In genomic region chr10:11678074-11678793, GRCh38 we compare ENCODE assay signal across 8 cellular contexts.
DNase-seq lines count a peak whose midpoint lies in the region; ATAC-seq and TF ChIP-seq lines count a peak whose summit lies in the region.

No MANE protein-coding gene starts in this region.

- no peaks in the 10 kb centered on the region for H3K36me3 Mint-ChIP-seq in activated T-cell treated with anti-CD3 and anti-CD28 coated beads, Interleukin-2, amount 50 U/mL, for 72 hours (ENCODE audit: insufficient read depth in 2 of 2)
- H3K36me3 Mint-ChIP-seq in activated T-cell treated with anti-CD3 and anti-CD28 coated beads, Interleukin-2, amount 50 U/mL, for 24 hours (ENCODE audit: low read depth): no peaks in the 10 kb centered on the region
- peaks cover 0 to 5% of the 10 kb centered on the region in 2 donors for H3K36me3 Mint-ChIP-seq in stimulated activated naive B cell treated with anti-CD40 and anti-IgM and Interleukin-4, amounts not matched to agents 10 μg/mL and 1 μg/mL and 100 μg/mL, for 72 hours
- H3K36me3 Mint-ChIP-seq in activated T-helper 1 cell treated with anti-CD3 and anti-CD28 coated beads, Interleukin-12 subunit alpha, Interleukin-12 subunit beta, Interleukin-2, Interleukin-4 antibody, amounts not matched to agents 30 ng/mL and 10 ng/mL and 1 ng/mL, durations not matched to agents 14 hours and 24 hours and 36 hours (ENCODE audit: low read depth): no peaks in the 10 kb centered on the region

- peak; percentile 25 to 29 for DNase-seq in activated T-cell treated with anti-CD3 and anti-CD28 coated beads, Interleukin-2, amount 50 U/mL, for 72 hours
- no peak for DNase-seq in activated T-cell treated with anti-CD3 and anti-CD28 coated beads, Interleukin-2, amount 50 U/mL, for 24 hours
- DNase-seq in Peyer's patch (peak in 2 of 3 donors; percentile 81 to 88), NCI-H1436 treated with DMSO at 0.1 percent for 48 hours (lab: John Stamatoyannopoulos, UW) (no peak), HCEC 1CT (no peak)
- peak; percentile 77 for DNase-seq in stimulated activated naive B cell treated with anti-CD40 and anti-IgM and Interleukin-4, amounts not matched to agents 10 μg/mL and 1 μg/mL and 100 μg/mL, for 72 hours
- DNase-seq in activated T-helper 1 cell treated with anti-CD3 and anti-CD28 coated beads, Interleukin-12 subunit alpha, Interleukin-12 subunit beta, Interleukin-2, Interleukin-4 antibody, amounts not matched to agents 30 ng/mL and 10 ng/mL and 1 ng/mL, durations not matched to agents 14 hours and 24 hours and 36 hours (ENCODE audit: low spot score): no peak

- H3K4me1 Mint-ChIP-seq in activated T-cell treated with anti-CD3 and anti-CD28 coated beads, Interleukin-2, amount 50 U/mL, for 72 hours (ENCODE audit: low read depth): peaks cover 24% of the 10 kb centered on the region
- H3K4me1 Mint-ChIP-seq in activated T-cell treated with anti-CD3 and anti-CD28 coated beads, Interleukin-2, amount 50 U/mL, for 24 hours (ENCODE audit: low read depth): peaks cover 18% of the 10 kb centered on the region
- H3K4me1 Mint-ChIP-seq in stimulated activated naive B cell treated with anti-CD40 and anti-IgM and Interleukin-4, amounts not matched to agents 10 μg/mL and 1 μg/mL and 100 μg/mL, for 72 hours: peaks cover 56 to 94% of the 10 kb centered on the region in 2 donors
- H3K4me1 Mint-ChIP-seq in activated T-helper 1 cell treated with anti-CD3 and anti-CD28 coated beads, Interleukin-12 subunit alpha, Interleukin-12 subunit beta, Interleukin-2, Interleukin-4 antibody, amounts not matched to agents 30 ng/mL and 10 ng/mL and 1 ng/mL, durations not matched to agents 14 hours and 24 hours and 36 hours (ENCODE audit: low read depth): peaks cover 8% of the 10 kb centered on the region

- intact Hi-C loops in activated T-helper 1 cell treated with anti-CD3 and anti-CD28 coated beads, Interleukin-12 subunit alpha, Interleukin-12 subunit beta, Interleukin-2, Interleukin-4 antibody, amounts not matched to agents 30 ng/mL and 10 ng/mL and 1 ng/mL, durations not matched to agents 14 hours and 24 hours and 36 hours (cut with micrococcal nuclease): no loop called here

- no peak overlapping the region for H3K27ac Mint-ChIP-seq in activated T-cell treated with anti-CD3 and anti-CD28 coated beads, Interleukin-2, amount 50 U/mL, for 72 hours
- no peak overlapping the region for H3K27ac Mint-ChIP-seq in activated T-cell treated with anti-CD3 and anti-CD28 coated beads, Interleukin-2, amount 50 U/mL, for 24 hours
- H3K27ac Mint-ChIP-seq in stimulated activated naive B cell treated with anti-CD40 and anti-IgM and Interleukin-4, amounts not matched to agents 10 μg/mL and 1 μg/mL and 100 μg/mL, for 72 hours: peak overlapping the region; percentile 33
- H3K27ac Mint-ChIP-seq in activated T-helper 1 cell treated with anti-CD3 and anti-CD28 coated beads, Interleukin-12 subunit alpha, Interleukin-12 subunit beta, Interleukin-2, Interleukin-4 antibody, amounts not matched to agents 30 ng/mL and 10 ng/mL and 1 ng/mL, durations not matched to agents 14 hours and 24 hours and 36 hours: no peak overlapping the region

- no peak overlapping the region for H3K4me3 Mint-ChIP-seq in activated T-cell treated with anti-CD3 and anti-CD28 coated beads, Interleukin-2, amount 50 U/mL, for 72 hours
- H3K4me3 Mint-ChIP-seq in activated T-cell treated with anti-CD3 and anti-CD28 coated beads, Interleukin-2, amount 50 U/mL, for 24 hours: no peak overlapping the region
- H3K4me3 Mint-ChIP-seq in stimulated activated naive B cell treated with anti-CD40 and anti-IgM and Interleukin-4, amounts not matched to agents 10 μg/mL and 1 μg/mL and 100 μg/mL, for 72 hours: peak overlapping the region; percentile 68 to 78
- no peak overlapping the region for H3K4me3 Mint-ChIP-seq in activated T-helper 1 cell treated with anti-CD3 and anti-CD28 coated beads, Interleukin-12 subunit alpha, Interleukin-12 subunit beta, Interleukin-2, Interleukin-4 antibody, amounts not matched to agents 30 ng/mL and 10 ng/mL and 1 ng/mL, durations not matched to agents 14 hours and 24 hours and 36 hours

- peaks cover 49% of the 10 kb centered on the region for H3K27me3 Mint-ChIP-seq in activated T-cell treated with anti-CD3 and anti-CD28 coated beads, Interleukin-2, amount 50 U/mL, for 72 hours (ENCODE audit: low read depth)
- H3K27me3 Mint-ChIP-seq in activated T-cell treated with anti-CD3 and anti-CD28 coated beads, Interleukin-2, amount 50 U/mL, for 24 hours: peaks cover 27% of the 10 kb centered on the region
- H3K27me3 Mint-ChIP-seq in stimulated activated naive B cell treated with anti-CD40 and anti-IgM and Interleukin-4, amounts not matched to agents 10 μg/mL and 1 μg/mL and 100 μg/mL, for 72 hours: no peaks in the 10 kb centered on the region
- peaks cover 31% of the 10 kb centered on the region for H3K27me3 Mint-ChIP-seq in activated T-helper 1 cell treated with anti-CD3 and anti-CD28 coated beads, Interleukin-12 subunit alpha, Interleukin-12 subunit beta, Interleukin-2, Interleukin-4 antibody, amounts not matched to agents 30 ng/mL and 10 ng/mL and 1 ng/mL, durations not matched to agents 14 hours and 24 hours and 36 hours (ENCODE audit: insufficient read depth)

- no peak overlapping the region for H3K4me3 ChIP-seq in Peyer's patch

- no peaks in the 10 kb centered on the region for H3K36me3 ChIP-seq in Peyer's patch

- peak overlapping the region in 1 of 4 donors; percentile 56 for H3K27ac ChIP-seq in Peyer's patch

- no peaks in the 10 kb centered on the region for H3K27me3 ChIP-seq in Peyer's patch

- TF ChIP-seq CTCF in Peyer's patch (IDR thresholded peaks at IDR 0.05): no peak

- H3K4me1 ChIP-seq in Peyer's patch: peaks cover 0 to 14% (median 4%) of the 10 kb centered on the region in 4 donors

- H3K9me3 Mint-ChIP-seq in activated T-cell treated with anti-CD3 and anti-CD28 coated beads, Interleukin-2, amount 50 U/mL, for 72 hours: peaks cover 0 to 5% of the 10 kb centered on the region in 2 donors
- no peaks in the 10 kb centered on the region for H3K9me3 Mint-ChIP-seq in activated T-cell treated with anti-CD3 and anti-CD28 coated beads, Interleukin-2, amount 50 U/mL, for 24 hours
- peaks cover 5% of the 10 kb centered on the region in 2 donors for H3K9me3 Mint-ChIP-seq in stimulated activated naive B cell treated with anti-CD40 and anti-IgM and Interleukin-4, amounts not matched to agents 10 μg/mL and 1 μg/mL and 100 μg/mL, for 72 hours
- H3K9me3 Mint-ChIP-seq in activated T-helper 1 cell treated with anti-CD3 and anti-CD28 coated beads, Interleukin-12 subunit alpha, Interleukin-12 subunit beta, Interleukin-2, Interleukin-4 antibody, amounts not matched to agents 30 ng/mL and 10 ng/mL and 1 ng/mL, durations not matched to agents 14 hours and 24 hours and 36 hours: no peaks in the 10 kb centered on the region

- no peak for TF ChIP-seq POLR2A in Peyer's patch (IDR thresholded peaks at IDR 0.05)

- no peaks in the 10 kb centered on the region for H3K9me3 ChIP-seq in Peyer's patch

- peak; percentile 69 to 76 for ATAC-seq in activated T-cell treated with anti-CD3 and anti-CD28 coated beads, Interleukin-2, amount 50 U/mL, for 72 hours (replicated peaks in 1 of 2)
- ATAC-seq in HG02870 (IDR thresholded peaks at IDR 0.05; ENCODE audit: unreplicated experiment): peak; percentile 93
- ATAC-seq in stimulated activated naive B cell treated with anti-CD40 and anti-IgM and Interleukin-4, amounts not matched to agents 10 μg/mL and 1 μg/mL and 100 μg/mL, for 72 hours (replicated peaks): peak; percentile 93 to 95

Comparison
In these comparisons a context has a peak if more than half of its experiments do, and no peak if none do; other contexts are left out.
1. DNase-seq: peak in activated T-cell treated with anti-CD3 and anti-CD28 coated beads, Interleukin-2, amount 50 U/mL, for 72 hours (2 of 2), Peyer's patch (2 of 3) and stimulated activated naive B cell treated with anti-CD40 and anti-IgM and Interleukin-4, amounts not matched to agents 10 μg/mL and 1 μg/mL and 100 μg/mL, for 72 hours (single experiment); none in activated T-cell treated with anti-CD3 and anti-CD28 coated beads, Interleukin-2, amount 50 U/mL, for 24 hours (single experiment), activated T-helper 1 cell treated with anti-CD3 and anti-CD28 coated beads, Interleukin-12 subunit alpha, Interleukin-12 subunit beta, Interleukin-2, Interleukin-4 antibody, amounts not matched to agents 30 ng/mL and 10 ng/mL and 1 ng/mL, durations not matched to agents 14 hours and 24 hours and 36 hours (single experiment), NCI-H1436 treated with DMSO at 0.1 percent for 48 hours (single experiment) and HCEC 1CT (single experiment).
2. H3K4me3 Mint-ChIP-seq: peak in stimulated activated naive B cell treated with anti-CD40 and anti-IgM and Interleukin-4, amounts not matched to agents 10 μg/mL and 1 μg/mL and 100 μg/mL, for 72 hours (2 of 2); none in activated T-cell treated with anti-CD3 and anti-CD28 coated beads, Interleukin-2, amount 50 U/mL, for 72 hours (0 of 2), activated T-cell treated with anti-CD3 and anti-CD28 coated beads, Interleukin-2, amount 50 U/mL, for 24 hours (single experiment) and activated T-helper 1 cell treated with anti-CD3 and anti-CD28 coated beads, Interleukin-12 subunit alpha, Interleukin-12 subunit beta, Interleukin-2, Interleukin-4 antibody, amounts not matched to agents 30 ng/mL and 10 ng/mL and 1 ng/mL, durations not matched to agents 14 hours and 24 hours and 36 hours (single experiment).
3. Peak in every context shown above with its lines, with median percentiles within 50 percentile points of each other: ATAC-seq.